In genomic region chr7:24715661-24716479, GRCh38 we compare ENCODE assay signal across 8 cellular contexts. TPM values are rescaled to one million over a fixed set of nuclear protein-coding genes. Genes with fewer than 3 reads are reported as not detected.
A peak's percentile ranks its signal among the peaks of the same experiment; 100 is the strongest.
DNase-seq lines count a peak whose midpoint lies in the region; ATAC-seq and TF ChIP-seq lines count a peak whose summit lies in the region.

No MANE protein-coding gene starts in this region.

- DNase-seq in RWPE2 (ENCODE audit: low spot score) (no peak), cardiac septum (ENCODE audit: low spot score) (peak; percentile 47), testis (no peak), NCI-H2081 treated with DMSO at 0.1 percent for 48 hours (lab: John Stamatoyannopoulos, UW) (no peak), uterus (no peak)

- no peaks in the 10 kb centered on the region for H4K20me1 ChIP-seq in DOHH2 (ENCODE audit: control insufficient read depth, insufficient read depth, low read depth, low read length)

- H3K4me3 ChIP-seq in DOHH2 (ENCODE audit: low read length) (no peak overlapping the region), RWPE2 (ENCODE audit: severe bottlenecking) (no peak overlapping the region), testis (no peak overlapping the region), uterus (no peak overlapping the region)

- H3F3A ChIP-seq in DOHH2 (ENCODE audit: control insufficient read depth, insufficient read depth), result no peaks in the 10 kb centered on the region

- no peaks in the 10 kb centered on the region for H3K36me3 ChIP-seq in DOHH2 (ENCODE audit: control insufficient read depth, low read length)
- peaks cover 79% of the 10 kb centered on the region for H3K36me3 ChIP-seq in RWPE2 (ENCODE audit: low read depth)
- H3K36me3 ChIP-seq in testis (ENCODE audit: low read depth, missing control alignments), result no peaks in the 10 kb centered on the region
- no peaks in the 10 kb centered on the region for H3K36me3 ChIP-seq in uterus

- no peaks in the 10 kb centered on the region for H3K79me2 ChIP-seq in DOHH2 (ENCODE audit: control insufficient read depth, low read length)

- TF ChIP-seq CTCF in DOHH2 (IDR thresholded peaks at IDR 0.05; ENCODE audit: low read depth, low read length, poor library complexity, severe bottlenecking) (peak; percentile 77), RWPE2 (IDR thresholded peaks at IDR 0.05; ENCODE audit: poor library complexity, severe bottlenecking) (peak; percentile 20), testis (IDR thresholded peaks at IDR 0.05) (peak in 2 of 3 experiments; percentile 3 to 21), uterus (IDR thresholded peaks at IDR 0.05) (peak in 1 of 4 experiments; percentile 21)

- H3K27ac ChIP-seq in DOHH2 (ENCODE audit: low read depth, low read length) (no peak overlapping the region), RWPE2 (ENCODE audit: poor library complexity, severe bottlenecking) (no peak overlapping the region), testis (no peak overlapping the region), uterus (no peak overlapping the region)

- peaks cover 14% of the 10 kb centered on the region for H3K4me1 ChIP-seq in DOHH2 (ENCODE audit: control insufficient read depth, low read length)
- no peaks in the 10 kb centered on the region for H3K4me1 ChIP-seq in RWPE2 (ENCODE audit: insufficient read depth, poor library complexity, severe bottlenecking)
- no peaks in the 10 kb centered on the region for H3K4me1 ChIP-seq in testis
- no peaks in the 10 kb centered on the region for H3K4me1 ChIP-seq in uterus

- ATAC-seq in HG03066 (IDR thresholded peaks at IDR 0.05; ENCODE audit: low read depth, unreplicated experiment) (peak; percentile 53), RWPE2 (ENCODE audit: low read depth) (peak; percentile 57; the same call in 1 of the 3 replicates)

- 74 to 82% methylated on average over 16 of the region's 16 CpGs for WGBS in testis, 2 donors

- H3K9me3 ChIP-seq in DOHH2 (ENCODE audit: control insufficient read depth, insufficient read depth, low read length) (no peaks in the 10 kb centered on the region), RWPE2 (ENCODE audit: severe bottlenecking) (no peaks in the 10 kb centered on the region), testis (no peaks in the 10 kb centered on the region), uterus (no peaks in the 10 kb centered on the region)

- intact Hi-C loops in cardiac septum (cut with DNase I) (no loop called here), testis (cut with DNase I; ENCODE audit: low total_unique reads) (no loop called here), uterus (cut with DNase I; ENCODE audit: low total_unique reads) (no loop called here)

- TF ChIP-seq POLR2A in GM19193 (IDR thresholded peaks at IDR 0.05; ENCODE audit: extremely low read depth, insufficient read depth, insufficient read length) (peak; percentile 22), testis (IDR thresholded peaks at IDR 0.05) (no peak), uterus (IDR thresholded peaks at IDR 0.05) (no peak)

- H3K4me2 ChIP-seq in DOHH2 (ENCODE audit: low read length), result peak overlapping the region; percentile 14

- peaks cover 51% of the 10 kb centered on the region for H3K27me3 ChIP-seq in DOHH2 (ENCODE audit: control insufficient read depth, low read length)
- no peaks in the 10 kb centered on the region for H3K27me3 ChIP-seq in RWPE2 (ENCODE audit: insufficient read depth, poor library complexity, severe bottlenecking)
- H3K27me3 ChIP-seq in testis, result no peaks in the 10 kb centered on the region
- H3K27me3 ChIP-seq in uterus, result no peaks in the 10 kb centered on the region

- H3K9me2 ChIP-seq in DOHH2 (replicated peaks; ENCODE audit: control insufficient read depth, low read length), result no peaks in the 10 kb centered on the region

RNA-seq across cellular contexts. Expression of gene GSDME, which starts 41.4 kb away (rescaled TPM):
- total RNA-seq in cardiac septum, result 7.5 TPM
- 10 to 100 TPM; 55.0 to 59.4 TPM for total RNA-seq in testis
- 31.8 TPM for polyA plus RNA-seq in testis (ENCODE audit: insufficient read depth, low read depth, low replicate concordance)
- total RNA-seq in uterus, result 10 to 100 TPM; 10.8 to 25.5 (median 20.8) TPM
